In genomic region chr11:77074205-77074604, GRCh38 we compare ENCODE assay signal across 10 cellular contexts. TPM values are rescaled to one million over a fixed set of nuclear protein-coding genes. Genes with fewer than 3 reads are reported as not detected.
DNase-seq lines count a peak whose midpoint lies in the region; ATAC-seq and TF ChIP-seq lines count a peak whose summit lies in the region.
"Had no signal": no experiment of that assay in that cellular context is flagged by ENCODE, and none has a peak within 500 bp of the region (broad histone marks: within the 10 kb centered on the region; RNA-seq: fewer than 3 reads in every experiment).

No MANE protein-coding gene starts in this region.

- no peak overlapping the region for H3K27ac ChIP-seq in GM23338 (ENCODE audit: low read depth)
- H3K27ac ChIP-seq in VCaP, result peak overlapping the region; percentile 60
- H3K27ac ChIP-seq in skeletal muscle tissue (ENCODE audit: low read depth, low read length), result peak overlapping the region; percentile 72

- no peak overlapping the region for H3K27ac Mint-ChIP-seq in GM23338
- H3K27ac Mint-ChIP-seq in activated T-helper 1 cell treated with anti-CD3 and anti-CD28 coated beads, Interleukin-12 subunit alpha, Interleukin-12 subunit beta, Interleukin-2, Interleukin-4 antibody, amounts not matched to agents 30 ng/mL and 10 ng/mL and 1 ng/mL, durations not matched to agents 14 hours and 24 hours and 36 hours, result no peak overlapping the region
- H3K27ac Mint-ChIP-seq in activated CD8-positive, alpha-beta T cell treated with anti-CD3 and anti-CD28 coated beads, Interleukin-2, amount 10 ng/mL, durations not matched to agents 7 days and 5 days, result no peak overlapping the region

- H3K79me2 ChIP-seq in GM23338 (replicated peaks; ENCODE audit: insufficient read depth), result peaks cover 7% of the 10 kb centered on the region; the same call in 1 of the 2 replicates

- intact Hi-C loops in activated T-helper 1 cell treated with anti-CD3 and anti-CD28 coated beads, Interleukin-12 subunit alpha, Interleukin-12 subunit beta, Interleukin-2, Interleukin-4 antibody, amounts not matched to agents 30 ng/mL and 10 ng/mL and 1 ng/mL, durations not matched to agents 14 hours and 24 hours and 36 hours (cut with micrococcal nuclease), result no loop called here

- ATAC-seq in GM23338, result peak; percentile 19; the same call in 1 of the 3 replicates
- no peak for ATAC-seq in activated CD8-positive, alpha-beta T cell treated with anti-CD3 and anti-CD28 coated beads, Interleukin-2, amount 10 ng/mL, durations not matched to agents 7 days and 5 days
- no peak for ATAC-seq in HG03342 (IDR thresholded peaks at IDR 0.05; ENCODE audit: unreplicated experiment)

- CTCF ChIA-PET in activated CD8-positive, alpha-beta T cell treated with anti-CD3 and anti-CD28 coated beads, Interleukin-2, amount 10 ng/mL, durations not matched to agents 7 days and 5 days (lab: Charles Lee), result interaction anchor here (0.9 to 2.1 kb wide), 3 partner anchors 27 to 154 kb away, joined by 3 to 5 read pairs (median 4); no protein-coding TSS in a partner anchor

- peaks cover 15% of the 10 kb centered on the region for H3K27me3 Mint-ChIP-seq in GM23338 (ENCODE audit: insufficient read depth, low read depth, poor library complexity)
- H3K27me3 Mint-ChIP-seq in activated T-helper 1 cell treated with anti-CD3 and anti-CD28 coated beads, Interleukin-12 subunit alpha, Interleukin-12 subunit beta, Interleukin-2, Interleukin-4 antibody, amounts not matched to agents 30 ng/mL and 10 ng/mL and 1 ng/mL, durations not matched to agents 14 hours and 24 hours and 36 hours (ENCODE audit: insufficient read depth), result peaks cover 10% of the 10 kb centered on the region
- H3K27me3 Mint-ChIP-seq in activated CD8-positive, alpha-beta T cell treated with anti-CD3 and anti-CD28 coated beads, Interleukin-2, amount 10 ng/mL, durations not matched to agents 7 days and 5 days (ENCODE audit: low read depth), result peaks cover 23% of the 10 kb centered on the region

- TF ChIP-seq CTCF in GM23338 (conservative IDR thresholded peaks at IDR 0.05; ENCODE audit: low read depth in 2 of 2), result no peak
- TF ChIP-seq CTCF in VCaP (conservative IDR thresholded peaks at IDR 0.05), result no peak

- H3K9me3 Mint-ChIP-seq in GM23338, result no peaks in the 10 kb centered on the region; the same call in 2 of the 3 replicates
- no peaks in the 10 kb centered on the region for H3K9me3 Mint-ChIP-seq in activated T-helper 1 cell treated with anti-CD3 and anti-CD28 coated beads, Interleukin-12 subunit alpha, Interleukin-12 subunit beta, Interleukin-2, Interleukin-4 antibody, amounts not matched to agents 30 ng/mL and 10 ng/mL and 1 ng/mL, durations not matched to agents 14 hours and 24 hours and 36 hours
- H3K9me3 Mint-ChIP-seq in activated CD8-positive, alpha-beta T cell treated with anti-CD3 and anti-CD28 coated beads, Interleukin-2, amount 10 ng/mL, durations not matched to agents 7 days and 5 days (ENCODE audit: insufficient read depth), result no peaks in the 10 kb centered on the region

- H4K20me1 ChIP-seq in GM23338 (replicated peaks; ENCODE audit: insufficient read depth), result no peaks in the 10 kb centered on the region

- H3K9me2 ChIP-seq in GM23338 (ENCODE audit: insufficient read depth), result no peaks in the 10 kb centered on the region

- H3K4me1 ChIP-seq in GM23338 (ENCODE audit: insufficient read depth), result no peaks in the 10 kb centered on the region
- peaks cover 28 to 34% (median 29%) of the 10 kb centered on the region in 3 donors for H3K4me1 ChIP-seq in skeletal muscle tissue (ENCODE audit: control insufficient read depth in 3 of 3, insufficient read depth in 3 of 3, low read length in 3 of 3)

- no peak overlapping the region for H3K4me3 Mint-ChIP-seq in GM23338
- no peak overlapping the region for H3K4me3 Mint-ChIP-seq in activated T-helper 1 cell treated with anti-CD3 and anti-CD28 coated beads, Interleukin-12 subunit alpha, Interleukin-12 subunit beta, Interleukin-2, Interleukin-4 antibody, amounts not matched to agents 30 ng/mL and 10 ng/mL and 1 ng/mL, durations not matched to agents 14 hours and 24 hours and 36 hours
- no peak overlapping the region for H3K4me3 Mint-ChIP-seq in activated CD8-positive, alpha-beta T cell treated with anti-CD3 and anti-CD28 coated beads, Interleukin-2, amount 10 ng/mL, durations not matched to agents 7 days and 5 days

- H3K27me3 ChIP-seq in GM23338 (ENCODE audit: insufficient read depth), result no peaks in the 10 kb centered on the region
- H3K27me3 ChIP-seq in skeletal muscle tissue (ENCODE audit: control insufficient read depth in 3 of 3, insufficient read depth in 3 of 3, low read length in 3 of 3), result no peaks in the 10 kb centered on the region

- H3F3A ChIP-seq in GM23338 (replicated peaks; ENCODE audit: low read depth), result no peaks in the 10 kb centered on the region

- peaks cover 5% of the 10 kb centered on the region for H3K4me1 Mint-ChIP-seq in GM23338
- H3K4me1 Mint-ChIP-seq in activated T-helper 1 cell treated with anti-CD3 and anti-CD28 coated beads, Interleukin-12 subunit alpha, Interleukin-12 subunit beta, Interleukin-2, Interleukin-4 antibody, amounts not matched to agents 30 ng/mL and 10 ng/mL and 1 ng/mL, durations not matched to agents 14 hours and 24 hours and 36 hours (ENCODE audit: low read depth), result peaks cover 20% of the 10 kb centered on the region
- peaks cover 25% of the 10 kb centered on the region for H3K4me1 Mint-ChIP-seq in activated CD8-positive, alpha-beta T cell treated with anti-CD3 and anti-CD28 coated beads, Interleukin-2, amount 10 ng/mL, durations not matched to agents 7 days and 5 days (ENCODE audit: low read depth)

- H2AFZ ChIP-seq in GM23338, result no peak overlapping the region

- H3K4me2 ChIP-seq in GM23338, result no peak overlapping the region

- H3K4me3 ChIP-seq in GM23338, result no peak overlapping the region
- H3K4me3 ChIP-seq in skeletal muscle tissue (ENCODE audit: low read length in 3 of 3), result no peak overlapping the region

- DNase-seq in GM23338 (ENCODE audit: low spot score) (no peak), islet precursor cell (peak; percentile 20), HUDEP-2 (lab: John Stamatoyannopoulos, UW; ENCODE audit: unreplicated experiment in 76 of 76) (no peak)
- no peak for DNase-seq in activated T-helper 1 cell treated with anti-CD3 and anti-CD28 coated beads, Interleukin-12 subunit alpha, Interleukin-12 subunit beta, Interleukin-2, Interleukin-4 antibody, amounts not matched to agents 30 ng/mL and 10 ng/mL and 1 ng/mL, durations not matched to agents 14 hours and 24 hours and 36 hours (ENCODE audit: low spot score)
- no peak for DNase-seq in activated CD8-positive, alpha-beta T cell treated with anti-CD3 and anti-CD28 coated beads, Interleukin-2, amount 10 ng/mL, durations not matched to agents 7 days and 5 days
- DNase-seq: effector CD4-positive, alpha-beta T cell had no signal

- H3K9ac ChIP-seq in skeletal muscle tissue (ENCODE audit: low read depth in 1 of 3, low read length in 3 of 3), result peak overlapping the region in 2 of 3 donors; percentile 23 to 57

- no peaks in the 10 kb centered on the region for H3K9me3 ChIP-seq in skeletal muscle tissue (ENCODE audit: control insufficient read depth in 3 of 3, low read length in 3 of 3)

- POLR2A ChIA-PET in activated CD8-positive, alpha-beta T cell treated with anti-CD3 and anti-CD28 coated beads, Interleukin-2, amount 10 ng/mL, durations not matched to agents 7 days and 5 days (lab: Charles Lee), result interaction anchor here (2.8 kb wide), 1 partner anchor 8 kb away, joined by 16 read pairs; no protein-coding TSS in a partner anchor

- peaks cover 5% of the 10 kb centered on the region; the same call in 1 of the 2 replicates for H3K36me3 ChIP-seq in GM23338 (ENCODE audit: insufficient read depth)
- H3K36me3 ChIP-seq in skeletal muscle tissue (ENCODE audit: control insufficient read depth in 3 of 3, insufficient read depth in 3 of 3, low read length in 3 of 3), result no peaks in the 10 kb centered on the region

- no peaks in the 10 kb centered on the region; the same call in 2 of the 3 replicates for H3K36me3 Mint-ChIP-seq in GM23338 (ENCODE audit: low read depth)
- no peaks in the 10 kb centered on the region for H3K36me3 Mint-ChIP-seq in activated T-helper 1 cell treated with anti-CD3 and anti-CD28 coated beads, Interleukin-12 subunit alpha, Interleukin-12 subunit beta, Interleukin-2, Interleukin-4 antibody, amounts not matched to agents 30 ng/mL and 10 ng/mL and 1 ng/mL, durations not matched to agents 14 hours and 24 hours and 36 hours (ENCODE audit: low read depth)
- no peaks in the 10 kb centered on the region for H3K36me3 Mint-ChIP-seq in activated CD8-positive, alpha-beta T cell treated with anti-CD3 and anti-CD28 coated beads, Interleukin-2, amount 10 ng/mL, durations not matched to agents 7 days and 5 days (ENCODE audit: low read depth)

RNA-seq across cellular contexts. Expression of gene CAPN5, which starts 7.4 kb away (rescaled TPM):
- 23.2 and 32.2 TPM in 2 replicates for total RNA-seq in GM23338 (2014; rRNA removed; shearing (Covaris generic))
- polyA plus RNA-seq in GM23338 (2016; fragmentation: Nextera tagmentation; extraction: Ambion mirVana), result 10.2 TPM in 2 replicates
- total RNA-seq in skeletal muscle tissue, result 5.2 TPM
- 0.10 and 0.32 TPM in 2 replicates for total RNA-seq in activated T-helper 1 cell treated with anti-CD3 and anti-CD28 coated beads, Interleukin-12 subunit alpha, Interleukin-12 subunit beta, Interleukin-2, Interleukin-4 antibody, amounts not matched to agents 30 ng/mL and 10 ng/mL and 1 ng/mL, durations not matched to agents 14 hours and 24 hours and 36 hours
- total RNA-seq in activated CD8-positive, alpha-beta T cell treated with anti-CD3 and anti-CD28 coated beads, Interleukin-2, amount 10 ng/mL, durations not matched to agents 7 days and 5 days, result 1 to 10 TPM; 1.0 to 1.4 TPM

RNA-seq across cellular contexts. Expression of gene OMP, which starts 28.4 kb away (rescaled TPM):
- total RNA-seq in GM23338 (2014; rRNA removed; shearing (Covaris generic)), result 1.0 TPM in 1 of 2 replicates, not detected in the other
- not detected in 2 replicates for polyA plus RNA-seq in GM23338 (2016; fragmentation: Nextera tagmentation; extraction: Ambion mirVana)
- 1.6 TPM for total RNA-seq in skeletal muscle tissue
- not detected in 2 replicates for total RNA-seq in activated T-helper 1 cell treated with anti-CD3 and anti-CD28 coated beads, Interleukin-12 subunit alpha, Interleukin-12 subunit beta, Interleukin-2, Interleukin-4 antibody, amounts not matched to agents 30 ng/mL and 10 ng/mL and 1 ng/mL, durations not matched to agents 14 hours and 24 hours and 36 hours
- not detected for total RNA-seq in activated CD8-positive, alpha-beta T cell treated with anti-CD3 and anti-CD28 coated beads, Interleukin-2, amount 10 ng/mL, durations not matched to agents 7 days and 5 days
- total RNA-seq: OCI-LY7 had no signal

RNA-seq across cellular contexts. Expression of gene B3GNT6, which starts 40.0 kb away (rescaled TPM):
- total RNA-seq in GM23338 (2014; rRNA removed; shearing (Covaris generic)), result not detected in 2 replicates
- not detected in 2 replicates for polyA plus RNA-seq in GM23338 (2016; fragmentation: Nextera tagmentation; extraction: Ambion mirVana)
- not detected for total RNA-seq in skeletal muscle tissue
- not detected in 2 replicates for total RNA-seq in activated T-helper 1 cell treated with anti-CD3 and anti-CD28 coated beads, Interleukin-12 subunit alpha, Interleukin-12 subunit beta, Interleukin-2, Interleukin-4 antibody, amounts not matched to agents 30 ng/mL and 10 ng/mL and 1 ng/mL, durations not matched to agents 14 hours and 24 hours and 36 hours
- not detected for total RNA-seq in activated CD8-positive, alpha-beta T cell treated with anti-CD3 and anti-CD28 coated beads, Interleukin-2, amount 10 ng/mL, durations not matched to agents 7 days and 5 days
- total RNA-seq: OCI-LY7 had no signal

RNA-seq across cellular contexts. Expression of gene MYO7A, which starts 53.8 kb away (rescaled TPM):
- total RNA-seq in GM23338 (2014; rRNA removed; shearing (Covaris generic)), result 2.3 and 5.4 TPM in 2 replicates
- 1.7 and 1.8 TPM in 2 replicates for polyA plus RNA-seq in GM23338 (2016; fragmentation: Nextera tagmentation; extraction: Ambion mirVana)
- 6.3 TPM for total RNA-seq in skeletal muscle tissue
- 0.07 and 0.29 TPM in 2 replicates for total RNA-seq in activated T-helper 1 cell treated with anti-CD3 and anti-CD28 coated beads, Interleukin-12 subunit alpha, Interleukin-12 subunit beta, Interleukin-2, Interleukin-4 antibody, amounts not matched to agents 30 ng/mL and 10 ng/mL and 1 ng/mL, durations not matched to agents 14 hours and 24 hours and 36 hours
- not detected for total RNA-seq in activated CD8-positive, alpha-beta T cell treated with anti-CD3 and anti-CD28 coated beads, Interleukin-2, amount 10 ng/mL, durations not matched to agents 7 days and 5 days
- total RNA-seq: OCI-LY7 had no signal
